Comparison of ENCODE assay signal across 7 cellular contexts in the genomic region with DNA sequence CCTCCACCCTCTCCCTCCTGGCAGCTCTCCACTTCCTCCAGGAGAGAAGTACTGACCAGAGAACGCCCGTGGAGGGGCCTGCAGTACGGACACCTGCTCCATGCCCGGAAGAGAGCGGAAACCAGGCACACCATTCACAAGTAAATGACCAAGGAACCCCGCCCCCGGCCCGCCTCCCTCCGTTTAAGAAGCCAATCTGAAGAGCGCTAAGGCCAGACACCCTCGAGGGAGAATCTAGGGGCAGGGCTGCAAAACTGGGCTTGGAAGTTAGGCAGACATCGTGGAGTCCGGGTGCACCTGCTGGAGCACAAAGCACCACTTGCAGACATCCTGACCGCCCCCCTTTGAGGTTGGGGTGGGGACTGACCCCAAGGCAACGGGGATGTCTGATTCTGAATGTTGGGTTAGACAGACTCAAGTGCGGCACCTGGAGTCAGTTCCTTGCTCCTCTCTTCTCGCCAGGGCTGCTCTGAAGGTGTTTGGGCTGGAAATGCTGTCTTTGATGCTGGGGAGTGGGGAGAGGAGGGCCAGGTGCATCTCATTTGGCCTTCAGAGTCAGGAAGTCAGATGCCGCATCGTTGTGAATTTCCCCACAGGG.
DNase-seq lines count a peak whose midpoint lies in the region; ATAC-seq lines count a peak whose summit lies in the region.

No MANE protein-coding gene starts in this region.

- no peaks in the 10 kb centered on the region for H3K27me3 Mint-ChIP-seq in central memory CD8-positive, alpha-beta T cell

- peak; percentile 87 for DNase-seq in NCI-H226
- peak; percentile 65 to 71 (median 68) for DNase-seq in activated CD4-positive, CD25-positive, alpha-beta regulatory T cell (lab: John Stamatoyannopoulos, UW)
- peak; percentile 39 to 48 for DNase-seq in central memory CD8-positive, alpha-beta T cell (ENCODE audit: low spot score in 2 of 2)
- DNase-seq in kidney tubule cell (ENCODE audit: low spot score), result peak; percentile 88
- peak; percentile 83 for DNase-seq in stimulated activated CD4-positive, alpha-beta T cell treated with anti-CD3 and anti-CD28 coated beads, Interleukin-2, amount 100 ng/mL, for 24 hours

- H3K27ac Mint-ChIP-seq in central memory CD8-positive, alpha-beta T cell (ENCODE audit: low read depth), result peak overlapping the region; percentile 91

- peak; percentile 38 for ATAC-seq in GM18498 (IDR thresholded peaks at IDR 0.05; ENCODE audit: unreplicated experiment)
- peak; percentile 30 for ATAC-seq in HG03066 (IDR thresholded peaks at IDR 0.05; ENCODE audit: low read depth, unreplicated experiment)
- ATAC-seq in central memory CD8-positive, alpha-beta T cell (replicated peaks; ENCODE audit: extremely low read depth, poor library complexity, severe bottlenecking), result peak; percentile 81

- H3K36me3 Mint-ChIP-seq in central memory CD8-positive, alpha-beta T cell (ENCODE audit: insufficient read depth), result peaks cover 26% of the 10 kb centered on the region

- H3K9me3 Mint-ChIP-seq in central memory CD8-positive, alpha-beta T cell, result no peaks in the 10 kb centered on the region

- peak overlapping the region; percentile 84 for H3K4me3 Mint-ChIP-seq in central memory CD8-positive, alpha-beta T cell

- H3K4me1 Mint-ChIP-seq in central memory CD8-positive, alpha-beta T cell, result peaks cover 32% of the 10 kb centered on the region

Comparison
In these comparisons a context has a peak if more than half of its experiments do, and no peak if none do; other contexts are left out.
1. Peak in every context shown above with its lines: DNase-seq and ATAC-seq.
2. ATAC-seq: peak in every context shown above with its lines; median percentile 81 in central memory CD8-positive, alpha-beta T cell; 38 in GM18498; 30 in HG03066.